Comparison of ENCODE assay signal across 28 cellular contexts in genomic region chr12:64603183-64603841, GRCh38.
"Had no signal": no experiment of that assay in that cellular context is flagged by ENCODE, and none has a peak within 500 bp of the region (broad histone marks: within the 10 kb centered on the region; RNA-seq: fewer than 3 reads in every experiment).

No MANE protein-coding gene starts in this region.

- H3K9me3 ChIP-seq: ascending aorta, colonic mucosa, stomach, transverse colon, uterus had no signal

- H3K4me1 ChIP-seq: ascending aorta, colonic mucosa, uterus had no signal

- H3K36me3 ChIP-seq: ascending aorta, colonic mucosa, stomach, transverse colon, uterus had no signal

- FAIRE-seq: bronchial epithelial cell, endothelial cell of umbilical vein had no signal

- H3K27ac ChIP-seq: ascending aorta, colonic mucosa, dorsolateral prefrontal cortex, transverse colon, uterus had no signal

- DNase-seq: activated CD4-positive, alpha-beta T cell treated with anti-CD3 and anti-CD28 coated beads for 4 hours; activated CD4-positive, alpha-beta T cell treated with anti-CD3 and anti-CD28 coated beads, Interleukin-2, amount 50 U/mL, for 48 hours; activated CD4-positive, CD25-positive, alpha-beta regulatory T cell; activated gamma-delta T cell; colonic mucosa; dorsolateral prefrontal cortex; effector memory CD8-positive, alpha-beta T cell; foreskin melanocyte; glutamatergic neuron; hippocampal formation; kidney glomerular epithelial cell; left ventricle myocardium superior; midbrain; posterior cingulate gyrus; stimulated activated CD4-positive, alpha-beta T cell treated with anti-CD3 and anti-CD28 coated beads, Interleukin-15, amount 100 ng/mL, for 24 hours; stomach; T1000; transverse colon; uterus had no signal

- H3K27me3 ChIP-seq: ascending aorta, colonic mucosa, dorsolateral prefrontal cortex, stomach, transverse colon, uterus had no signal

- H3K4me3 ChIP-seq: ascending aorta, colonic mucosa, dorsolateral prefrontal cortex, smooth muscle cell, stomach, transverse colon, uterus had no signal

- ATAC-seq: activated naive CD4-positive, alpha-beta T cell treated with anti-CD3 and anti-CD28 coated beads, Interleukin-2, amount 50 U/mL, for 72 hours; effector memory CD8-positive, alpha-beta T cell; esophagus mucosa; left ventricle myocardium superior; natural killer cell treated with Interleukin-12 subunit alpha and Interleukin-12 subunit beta and Interleukin-15 and Interleukin-18, amount 100 ng/mL, for 72 hours; sciatic nerve; stimulated activated memory B cell treated with anti-CD40 and anti-IgM and Interleukin-4, amounts not matched to agents 10 μg/mL and 1 μg/mL and 100 μg/mL, for 72 hours had no signal
